Comparison of ENCODE assay signal across 13 cellular contexts in the genomic region with DNA sequence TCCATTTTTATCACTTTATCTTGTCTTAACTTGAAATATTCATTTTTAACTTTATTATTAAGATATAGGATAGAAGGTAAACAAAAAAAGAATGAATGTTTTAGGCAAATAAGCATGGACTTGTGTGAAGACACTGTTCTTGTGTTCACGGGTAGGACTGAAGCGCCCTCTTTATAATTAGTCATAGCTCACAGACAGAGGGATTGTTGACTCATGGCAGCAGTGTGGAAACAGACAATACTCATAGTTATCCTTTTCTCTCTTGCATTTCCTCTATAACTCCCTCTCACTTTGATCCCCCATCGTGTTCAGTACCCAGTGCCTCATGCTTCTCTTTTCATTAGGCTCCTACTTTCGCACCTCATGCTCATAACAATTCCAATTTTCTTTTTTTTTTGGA.
DNase-seq lines count a peak whose midpoint lies in the region; ATAC-seq and TF ChIP-seq lines count a peak whose summit lies in the region.
"Had no signal": no experiment of that assay in that cellular context is flagged by ENCODE, and none has a peak within 500 bp of the region (broad histone marks: within the 10 kb centered on the region; RNA-seq: fewer than 3 reads in every experiment).

No MANE protein-coding gene starts in this region.

- H2BK5ac ChIP-seq in IMR-90 (ENCODE audit: low read depth, low read length, poor library complexity, severe bottlenecking): no peak overlapping the region

- no peak overlapping the region; the same call in 1 of the 2 replicates for H3K4me2 ChIP-seq in IMR-90 (ENCODE audit: low read depth, low read length)

- WGBS in IMR-90 (ENCODE audit: extremely low coverage in 2 of 2, insufficient read length in 1 of 2), 2 experiments: no CpG with 5 or more reads among the region's 4 CpGs

- no peak overlapping the region for H3K4me3 ChIP-seq in IMR-90 (ENCODE audit: insufficient read depth, low read depth, low read length)
- H3K4me3 ChIP-seq in WERI-Rb-1 (ENCODE audit: low read depth, low read length): no peak overlapping the region
- no peak overlapping the region for H3K4me3 ChIP-seq in vagina
- H3K4me3 ChIP-seq: cardiac muscle cell, upper lobe of left lung had no signal

- no peaks in the 10 kb centered on the region for H3K9me3 ChIP-seq in IMR-90 (ENCODE audit: control insufficient read depth, insufficient read depth, low read length)
- no peaks in the 10 kb centered on the region for H3K9me3 ChIP-seq in WERI-Rb-1 (ENCODE audit: severe bottlenecking)
- H3K9me3 ChIP-seq in vagina: no peaks in the 10 kb centered on the region
- H3K9me3 ChIP-seq: upper lobe of left lung had no signal

- no peak overlapping the region for H2AFZ ChIP-seq in IMR-90 (replicated peaks; ENCODE audit: low read length, poor library complexity)

- H3K27ac ChIP-seq in IMR-90 (ENCODE audit: insufficient read depth, low read length) (no peak overlapping the region), WERI-Rb-1 (peak overlapping the region; percentile 39; the same call in 1 of the 2 replicates), vagina (no peak overlapping the region)
- H3K27ac ChIP-seq: cardiac muscle cell, upper lobe of left lung had no signal

- H3K14ac ChIP-seq in IMR-90 (replicated peaks; ENCODE audit: low read depth, low read length): no peak overlapping the region

- in situ Hi-C loops in IMR-90 (cut with MboI; ENCODE audit: low sequenced_read_pairs): no loop called here

- no peak overlapping the region for H3K4ac ChIP-seq in IMR-90 (ENCODE audit: low read depth, low read length)

- H3K56ac ChIP-seq in IMR-90 (ENCODE audit: extremely low read depth, insufficient read depth, low read length): no peak overlapping the region

- H3K36me3 ChIP-seq in IMR-90 (ENCODE audit: control insufficient read depth, insufficient read depth, low read length): no peaks in the 10 kb centered on the region
- H3K36me3 ChIP-seq in WERI-Rb-1: no peaks in the 10 kb centered on the region
- no peaks in the 10 kb centered on the region for H3K36me3 ChIP-seq in vagina
- H3K36me3 ChIP-seq: cardiac muscle cell, upper lobe of left lung had no signal

- dilution Hi-C loops in IMR-90 (cut with HindIII; ENCODE audit: low sequenced_read_pairs, unreplicated experiment): no loop called here

- no peak overlapping the region for H4K5ac ChIP-seq in IMR-90 (ENCODE audit: low read depth, low read length)

- DNase-seq in Ammon's horn (ENCODE audit: low spot score) (peak; percentile 84), IMR-90 (peak; percentile 83), WERI-Rb-1 (no peak), glomerular visceral epithelial cell (ENCODE audit: extremely low spot score) (peak; percentile 56), vagina (ENCODE audit: extremely low spot score in 2 of 2) (no peak)
- no peak for DNase-seq in activated naive CD4-positive, alpha-beta T cell treated with anti-CD3 and anti-CD28 coated beads, Interleukin-2, amount 50 U/mL, for 16 hours
- no peak for DNase-seq in stimulated activated CD4-positive, alpha-beta T cell treated with anti-CD3 and anti-CD28 coated beads, Interleukin-4, amount 100 ng/mL, for 4 hours
- DNase-seq: NCI-H1436; stimulated activated CD4-positive, alpha-beta T cell treated with anti-CD3 and anti-CD28 coated beads, Interleukin-4, amount 100 ng/mL, for 1 hour; upper lobe of left lung had no signal

- H4K20me1 ChIP-seq in IMR-90 (ENCODE audit: insufficient read depth, low read length): no peaks in the 10 kb centered on the region

- no peak overlapping the region for H3K23ac ChIP-seq in IMR-90 (ENCODE audit: low read depth, low read length)

- H3K4me1 ChIP-seq in IMR-90 (ENCODE audit: control insufficient read depth, insufficient read depth, low read length) (peaks cover 2% of the 10 kb centered on the region; the same call in 1 of the 2 replicates), vagina (no peaks in the 10 kb centered on the region)
- H3K4me1 ChIP-seq: upper lobe of left lung had no signal

- no peaks in the 10 kb centered on the region for H3K79me1 ChIP-seq in IMR-90 (ENCODE audit: low read depth in 1 of 2, low read length in 2 of 2)

- TF ChIP-seq CTCF in IMR-90 (conservative IDR thresholded peaks at IDR 0.05; ENCODE audit: low read depth, low read length) (no peak), WERI-Rb-1 (IDR thresholded peaks at IDR 0.05; ENCODE audit: low read depth, low read length) (no peak), vagina (IDR thresholded peaks at IDR 0.05) (no peak)

- no peak overlapping the region for H2BK15ac ChIP-seq in IMR-90 (ENCODE audit: low read depth, low read length)

- H2AK9ac ChIP-seq in IMR-90 (replicated peaks; ENCODE audit: low read depth, low read length, poor library complexity): no peak overlapping the region

- no peak overlapping the region for H2BK120ac ChIP-seq in IMR-90 (ENCODE audit: low read depth, low read length)

- intact Hi-C loops in IMR-90 (cut with micrococcal nuclease): no loop called here
- intact Hi-C loops in vagina (cut with DNase I): no loop called here

- no peak overlapping the region for H3K18ac ChIP-seq in IMR-90 (ENCODE audit: low read depth, low read length)

- no peaks in the 10 kb centered on the region for H3K27me3 ChIP-seq in IMR-90 (ENCODE audit: control insufficient read depth, insufficient read depth, low read length)
- H3K27me3 ChIP-seq in WERI-Rb-1 (ENCODE audit: insufficient read depth, low read depth, severe bottlenecking): no peaks in the 10 kb centered on the region
- no peaks in the 10 kb centered on the region for H3K27me3 ChIP-seq in vagina
- H3K27me3 ChIP-seq: cardiac muscle cell, upper lobe of left lung had no signal

- no peak for TF ChIP-seq POLR2A in IMR-90 (IDR thresholded peaks at IDR 0.05; ENCODE audit: low read depth, low read length)
- TF ChIP-seq POLR2A in vagina (IDR thresholded peaks at IDR 0.05): no peak

- no peak overlapping the region for H4K8ac ChIP-seq in IMR-90 (ENCODE audit: low read depth in 2 of 2, low read length in 2 of 2)

- no peak overlapping the region for H3K9ac ChIP-seq in IMR-90 (ENCODE audit: low read depth, low read length)

- no peak for TF ChIP-seq RAD21 in IMR-90 (IDR thresholded peaks at IDR 0.05; ENCODE audit: low read length)

- no peaks in the 10 kb centered on the region for H3K9me1 ChIP-seq in IMR-90 (ENCODE audit: insufficient read depth, low read length)

- no peak overlapping the region for H2BK20ac ChIP-seq in IMR-90 (ENCODE audit: low read depth, low read length)

- no peak overlapping the region for H2AK5ac ChIP-seq in IMR-90 (ENCODE audit: low read depth, low read length)

- CTCF ChIA-PET in IMR-90 (lab: Yijun Ruan, JAX): no interaction called here

- no peak overlapping the region for H4K91ac ChIP-seq in IMR-90 (ENCODE audit: insufficient read depth, low read depth, low read length)

- BruUV-seq in IMR-90 (replicated peaks; lab: Mats Ljungman, UMichigan): no TSS peak

- ATAC-seq in IMR-90 (ENCODE audit: low read depth) (peak; percentile 90), HG02763 (IDR thresholded peaks at IDR 0.05; ENCODE audit: unreplicated experiment) (no peak)
- ATAC-seq: natural killer cell treated with Interleukin-12 subunit alpha and Interleukin-12 subunit beta and Interleukin-15 and Interleukin-18, amount 100 ng/mL, for 72 hours had no signal

- POLR2A ChIA-PET in IMR-90 (lab: Charles Lee; ENCODE audit: unreplicated experiment): no interaction called here

TF ChIP-seq in IMR-90, 13 proteins besides CTCF, POLR2A, EP300 and RAD21:
- TF ChIP-seq MAFK (IDR thresholded peaks at IDR 0.05; ENCODE audit: low read depth, low read length): no peak
- TF ChIP-seq MAZ (IDR thresholded peaks at IDR 0.05; ENCODE audit: borderline replicate concordance, low read depth, low read length): no peak
- TF ChIP-seq RFX5 (IDR thresholded peaks at IDR 0.05; ENCODE audit: low read depth, low read length): no peak
- no peak for TF ChIP-seq RCOR1 (IDR thresholded peaks at IDR 0.05; ENCODE audit: insufficient replicate concordance, low read length)
- 0 out of 2 replicates have a peak, but pooled peaks have one; percentile 35 for TF ChIP-seq BHLHE40 (IDR thresholded peaks at IDR 0.05; ENCODE audit: low read depth, low read length)
- TF ChIP-seq CHD1 (IDR thresholded peaks at IDR 0.05; ENCODE audit: low read depth, low read length): no peak
- no peak for TF ChIP-seq MXI1 (IDR thresholded peaks at IDR 0.05; ENCODE audit: borderline replicate concordance, low read depth, low read length)
- no peak for TF ChIP-seq NFE2L2 (IDR thresholded peaks at IDR 0.05; ENCODE audit: low read depth, low read length)
- peak; percentile 61 for TF ChIP-seq FOS (IDR thresholded peaks at IDR 0.05; ENCODE audit: low read depth, low read length)
- no peak for TF ChIP-seq ELK1 (IDR thresholded peaks at IDR 0.05; ENCODE audit: borderline replicate concordance, low read depth, low read length)
- no peak for TF ChIP-seq USF2 (IDR thresholded peaks at IDR 0.05; ENCODE audit: low read depth, low read length)
- TF ChIP-seq SMC3 (IDR thresholded peaks at IDR 0.05; ENCODE audit: low read depth, low read length): no peak
- peak; percentile 66; the same call in 1 of the 2 replicates for TF ChIP-seq CEBPB (IDR thresholded peaks at IDR 0.05; ENCODE audit: low read depth, low read length)

Comparison
In these comparisons a context has a peak if more than half of its experiments do, and no peak if none do; other contexts are left out.
1. DNase-seq: peak in Ammon's horn (single experiment), IMR-90 (single experiment) and glomerular visceral epithelial cell (single experiment); none in WERI-Rb-1 (single experiment), activated naive CD4-positive, alpha-beta T cell treated with anti-CD3 and anti-CD28 coated beads, Interleukin-2, amount 50 U/mL, for 16 hours (single experiment), stimulated activated CD4-positive, alpha-beta T cell treated with anti-CD3 and anti-CD28 coated beads, Interleukin-4, amount 100 ng/mL, for 4 hours (0 of 2) and vagina (0 of 2).